ENCODE assay signal across 1 cellular context in genomic region chr6:49551866-49552129, GRCh38.
TF ChIP-seq lines count a peak whose summit lies in the region.

No MANE protein-coding gene starts in this region.

TF ChIP-seq in GM12878, 131 proteins besides CTCF, POLR2A, EP300 and RAD21:
- TF ChIP-seq E2F8 (IDR thresholded peaks at IDR 0.05; ENCODE audit: low read depth, partially characterized antibody) (no peak), MTA3 (IDR thresholded peaks at IDR 0.05; ENCODE audit: borderline replicate concordance, low read length) (no peak), NRF1 (conservative IDR thresholded peaks at IDR 0.05; ENCODE audit: low read depth, low read length) (no peak), ATF2 (IDR thresholded peaks at IDR 0.05; ENCODE audit: low read length) (no peak), E4F1 (IDR thresholded peaks at IDR 0.05; ENCODE audit: borderline replicate concordance, partially characterized antibody) (no peak), SMAD1 (IDR thresholded peaks at IDR 0.05; ENCODE audit: low read depth, partially characterized antibody) (no peak), ZSCAN29 (IDR thresholded peaks at IDR 0.05) (no peak), CREB1 (IDR thresholded peaks at IDR 0.05; ENCODE audit: low read depth) (no peak), IKZF2 (IDR thresholded peaks at IDR 0.05) (no peak), JUNB (IDR thresholded peaks at IDR 0.05) (no peak), SIN3A (IDR thresholded peaks at IDR 0.05; ENCODE audit: low read depth, low read length) (no peak), SMARCA5 (IDR thresholded peaks at IDR 0.05) (no peak)
